ENCODE assay signal across 2 cellular contexts in genomic region chr2:54265081-54265480, GRCh38.
TF ChIP-seq lines count a peak whose summit lies in the region.

No MANE protein-coding gene starts in this region.

TF ChIP-seq in K562, 482 proteins besides CTCF, POLR2A, EP300 and RAD21:
- peak; percentile 89 for TF ChIP-seq ZNF431 (CRISPR knock-in tag; IDR thresholded peaks at IDR 0.05)

TF ChIP-seq in HepG2, 621 proteins besides CTCF, POLR2A, EP300 and RAD21:
- TF ChIP-seq ZNF431 (CRISPR knock-in tag; IDR thresholded peaks at IDR 0.05; ENCODE audit: borderline replicate concordance, low read depth) = peak; percentile 96
